Comparison of ENCODE assay signal across 10 cellular contexts in genomic region chr10:102409604-102410426, GRCh38. TPM values are rescaled to one million over a fixed set of nuclear protein-coding genes. Genes with fewer than 3 reads are reported as not detected.
DNase-seq lines count a peak whose midpoint lies in the region; ATAC-seq, FAIRE-seq and TF ChIP-seq lines count a peak whose summit lies in the region.
"Had no signal": no experiment of that assay in that cellular context is flagged by ENCODE, and none has a peak within 500 bp of the region (broad histone marks: within the 10 kb centered on the region; RNA-seq: fewer than 3 reads in every experiment).

No MANE protein-coding gene starts in this region.

- H3K27me3 Mint-ChIP-seq in mesothelial cell of epicardium (ENCODE audit: low read depth): peaks cover 86% of the 10 kb centered on the region

- intact Hi-C loops in colonic mucosa (cut with DNase I) (no loop called here), lower leg skin (cut with DNase I; ENCODE audit: low total_unique reads) (no loop called here)

- H3K4me1 Mint-ChIP-seq in mesothelial cell of epicardium: peaks cover 24% of the 10 kb centered on the region

- peak overlapping the region; percentile 61 for H3K4me3 Mint-ChIP-seq in mesothelial cell of epicardium

- POLR2A ChIA-PET in A549 (lab: Yijun Ruan, JAX): interaction anchor here (0.7 kb wide), 1 partner anchor 11 kb away, joined by 3 read pairs; no protein-coding TSS in a partner anchor

- no peaks in the 10 kb centered on the region for H3K36me3 ChIP-seq in HUES6 (ENCODE audit: control insufficient read depth, insufficient read depth, low read length)
- H3K36me3 ChIP-seq in colonic mucosa: no peaks in the 10 kb centered on the region

- CTCF ChIA-PET in A549 (lab: Yijun Ruan, JAX): interaction anchor here (1.0 to 7.3 kb wide), 6 partner anchors 11 to 180 kb away, joined by 3 to 90 read pairs (median 25); partner anchors contain the start of genes FBXL15 and NFKB2

- TF ChIP-seq POLR2A in A549 (IDR thresholded peaks at IDR 0.05; ENCODE audit: low read length): no peak
- no peak for TF ChIP-seq POLR2A in lower leg skin (IDR thresholded peaks at IDR 0.05)

- no peaks in the 10 kb centered on the region for H3K9me3 Mint-ChIP-seq in mesothelial cell of epicardium

- FAIRE-seq in A549 (lab: Jason Lieb, UNC): no peak
- FAIRE-seq: islet of Langerhans had no signal

- peaks cover 3% of the 10 kb centered on the region; the same call in 1 of the 3 replicates for H3K4me1 ChIP-seq in A549
- H3K4me1 ChIP-seq in HUES6 (ENCODE audit: control insufficient read depth, insufficient read depth, low read length): peaks cover 21% of the 10 kb centered on the region
- no peaks in the 10 kb centered on the region for H3K4me1 ChIP-seq in colonic mucosa

- DNase-seq in A549 (ENCODE audit: low read depth in 1 of 2, low spot score in 1 of 2) (no peak), colonic mucosa (no peak), mesothelial cell of epicardium (ENCODE audit: low spot score in 2 of 2, unreplicated experiment in 2 of 2) (no peak), lower leg skin (ENCODE audit: low spot score in 2 of 2) (no peak), NCI-H2029 (lab: John Stamatoyannopoulos, UW) (no peak)
- DNase-seq in effector CD4-positive, alpha-beta T cell: no peak
- DNase-seq: GDM1 had no signal

- WGBS in A549 (ENCODE audit: missing lambda C conversion rate): 73% methylated on average over 24 of the region's 24 CpGs
- WGBS in lower leg skin, 2 donors: 21 to 25% methylated on average over 19 to 24 of the region's 24 CpGs

- H3K27ac Mint-ChIP-seq in mesothelial cell of epicardium: peak overlapping the region; percentile 26

- peaks cover 83% of the 10 kb centered on the region for H3K27me3 ChIP-seq in HUES6 (ENCODE audit: control insufficient read depth, insufficient read depth, low read length)
- peaks cover 23% of the 10 kb centered on the region for H3K27me3 ChIP-seq in colonic mucosa

- H3K27ac ChIP-seq in A549 (peak overlapping the region in 1 of 2 experiments; percentile 58; a peak in 2 of 6 replicates), HUES6 (ENCODE audit: low read depth, low read length) (no peak overlapping the region), colonic mucosa (peak overlapping the region; percentile 2)

- H3K4me3 ChIP-seq in A549 (peak overlapping the region; percentile 65; the same call in 1 of the 3 replicates), HUES6 (ENCODE audit: low read depth, low read length) (peak overlapping the region; percentile 61), colonic mucosa (peak overlapping the region; percentile 15), lower leg skin (ENCODE audit: low read depth, poor library complexity, severe bottlenecking) (no peak overlapping the region)

- no peak for TF ChIP-seq EP300 in A549 (IDR thresholded peaks at IDR 0.05)

- no peaks in the 10 kb centered on the region for H3K9me3 ChIP-seq in A549
- no peaks in the 10 kb centered on the region for H3K9me3 ChIP-seq in HUES6 (ENCODE audit: control insufficient read depth, insufficient read depth, low read depth, low read length)
- no peaks in the 10 kb centered on the region for H3K9me3 ChIP-seq in colonic mucosa

- no peak for ATAC-seq in A549
- no peak for ATAC-seq in HG02973 (IDR thresholded peaks at IDR 0.05; ENCODE audit: unreplicated experiment)

- H3K4me2 ChIP-seq in A549: peak overlapping the region; percentile 93

- H3K36me3 Mint-ChIP-seq in mesothelial cell of epicardium: no peaks in the 10 kb centered on the region

- TF ChIP-seq CTCF in A549 (IDR thresholded peaks at IDR 0.05): no peak
- no peak for TF ChIP-seq CTCF in colonic mucosa (IDR thresholded peaks at IDR 0.05)
- no peak for TF ChIP-seq CTCF in mesothelial cell of epicardium (IDR thresholded peaks at IDR 0.05; ENCODE audit: unreplicated experiment)
- TF ChIP-seq CTCF in lower leg skin (IDR thresholded peaks at IDR 0.05): no peak

- TF ChIP-seq RAD21 in A549 (conservative IDR thresholded peaks at IDR 0.05 in 1 of 2, IDR thresholded peaks at IDR 0.05 in 1 of 2): no peak

- H3K9ac ChIP-seq in HUES6 (ENCODE audit: low read length) (peak overlapping the region; percentile 51), colonic mucosa (ENCODE audit: low read depth in 2 of 2, low read length in 2 of 2) (peak overlapping the region in 1 of 2 donors; percentile 35)

TF ChIP-seq in A549, 52 proteins besides CTCF, POLR2A, EP300 and RAD21:
- TF ChIP-seq HOXB13 (CRISPR knock-in tag; IDR thresholded peaks at IDR 0.05; ENCODE audit: low read depth) (no peak), PHF8 (IDR thresholded peaks at IDR 0.05; ENCODE audit: borderline replicate concordance, low read depth) (no peak), CEBPB (IDR thresholded peaks at IDR 0.05) (no peak), ZFP36 (IDR thresholded peaks at IDR 0.05; ENCODE audit: borderline replicate concordance, partially characterized antibody) (no peak), EHMT2 (IDR thresholded peaks at IDR 0.05; ENCODE audit: low read depth) (no peak), NFE2L2 (conservative IDR thresholded peaks at IDR 0.05; ENCODE audit: low read length) (no peak), JUN (IDR thresholded peaks at IDR 0.05) (no peak), SREBF2 (IDR thresholded peaks at IDR 0.05) (no peak), USF2 (IDR thresholded peaks at IDR 0.05) (no peak)
TF ChIP-seq in A549: peak in this region for 0.

RNA-seq across cellular contexts. Expression of gene PSD, which starts 8.8 kb away (rescaled TPM):
- 0.14 and 0.19 TPM in 2 replicates for polyA plus RNA-seq in A549 (2011; rRNA removed)
- polyA plus RNA-seq in A549 (2012; cell fraction: cytosol; rRNA removed): 0.28 and 0.54 TPM in 2 replicates
- polyA plus RNA-seq in A549 (2012; cell fraction: nucleus; rRNA removed): 0.45 and 0.83 TPM in 2 replicates
- polyA plus RNA-seq in A549 (2017; fragmentation: RNase III; extraction: RNeasy Plus Mini Kit Qiagen cat#74134 plus additional on column Dnase treatment): 0.42 to 0.75 TPM (median 0.70 TPM) in 3 replicates
- polyA minus RNA-seq in A549 (2011; rRNA and poly(A)+ RNA removed): 0.15 and 0.66 TPM in 2 replicates
- 10 to 100 TPM in 1 of 2 donors, 1 to 10 TPM in 1; 4.2 to 22.5 TPM for total RNA-seq in colonic mucosa
- total RNA-seq in mesothelial cell of epicardium: 12.4 to 14.3 TPM (median 13.4 TPM) in 3 replicates
- total RNA-seq in lower leg skin: 1 to 10 TPM in 3 of 4 donors, under 1 TPM in 1; 0.56 to 4.5 (median 2.1) TPM

RNA-seq across cellular contexts. Expression of gene FBXL15, which starts 10.8 kb away (rescaled TPM):
- polyA plus RNA-seq in A549 (2011; rRNA removed): 3.7 and 4.8 TPM in 2 replicates
- 15.0 and 18.4 TPM in 2 replicates for polyA plus RNA-seq in A549 (2012; cell fraction: cytosol; rRNA removed)
- 29.5 and 44.2 TPM in 2 replicates for polyA plus RNA-seq in A549 (2012; cell fraction: nucleus; rRNA removed)
- 8.7 to 10.4 TPM (median 9.4 TPM) in 3 replicates for polyA plus RNA-seq in A549 (2017; fragmentation: RNase III; extraction: RNeasy Plus Mini Kit Qiagen cat#74134 plus additional on column Dnase treatment)
- polyA minus RNA-seq in A549 (2011; rRNA and poly(A)+ RNA removed): 2.8 and 3.2 TPM in 2 replicates
- 10 to 100 TPM; 23.7 to 37.3 TPM for total RNA-seq in colonic mucosa
- total RNA-seq in mesothelial cell of epicardium: 9.4 to 11.7 TPM (median 10.1 TPM) in 3 replicates
- 10 to 100 TPM; 18.2 to 25.3 (median 19.1) TPM for total RNA-seq in lower leg skin

RNA-seq across cellular contexts. Expression of gene NFKB2, which starts 14.3 kb away (rescaled TPM):
- 20.5 and 27.6 TPM in 2 replicates for polyA plus RNA-seq in A549 (2011; rRNA removed)
- 61.3 and 70.0 TPM in 2 replicates for polyA plus RNA-seq in A549 (2012; cell fraction: cytosol; rRNA removed)
- polyA plus RNA-seq in A549 (2012; cell fraction: nucleus; rRNA removed): 218 and 281 TPM in 2 replicates
- polyA plus RNA-seq in A549 (2017; fragmentation: RNase III; extraction: RNeasy Plus Mini Kit Qiagen cat#74134 plus additional on column Dnase treatment): 35.7 to 63.6 TPM (median 36.6 TPM) in 3 replicates
- polyA minus RNA-seq in A549 (2011; rRNA and poly(A)+ RNA removed): 16.0 and 17.9 TPM in 2 replicates
- total RNA-seq in colonic mucosa: 10 to 100 TPM; 29.3 to 44.5 TPM
- 51.7 to 56.6 TPM (median 55.8 TPM) in 3 replicates for total RNA-seq in mesothelial cell of epicardium
- total RNA-seq in lower leg skin: 10 to 100 TPM; 19.4 to 36.1 (median 20.1) TPM

RNA-seq across cellular contexts. Expression of gene CUEDC2, which starts 22.6 kb away (rescaled TPM):
- polyA plus RNA-seq in A549 (2011; rRNA removed) (42.5 and 43.7 TPM in 2 replicates), A549 (2017; fragmentation: RNase III; extraction: RNeasy Plus Mini Kit Qiagen cat#74134 plus additional on column Dnase treatment) (52.1 to 69.3 TPM (median 67.4 TPM) in 3 replicates)
- polyA plus RNA-seq in A549 (2012; cell fraction: cytosol; rRNA removed): 58.5 and 59.9 TPM in 2 replicates
- 74.7 and 75.8 TPM in 2 replicates for polyA plus RNA-seq in A549 (2012; cell fraction: nucleus; rRNA removed)
- polyA minus RNA-seq in A549 (2011; rRNA and poly(A)+ RNA removed): 28.0 and 34.8 TPM in 2 replicates
- total RNA-seq in colonic mucosa (10 to 100 TPM; 30.2 to 32.1 TPM), mesothelial cell of epicardium (75.0 to 80.5 TPM (median 75.6 TPM) in 3 replicates), lower leg skin (10 to 100 TPM; 30.3 to 51.2 (median 32.7) TPM)

RNA-seq across cellular contexts. Expression of gene C10orf95, which starts 41.5 kb away (rescaled TPM):
- polyA plus RNA-seq in A549 (2011; rRNA removed): 0.09 and 0.12 TPM in 2 replicates
- polyA plus RNA-seq in A549 (2012; cell fraction: cytosol; rRNA removed): 0.20 and 0.31 TPM in 2 replicates
- 0.13 and 0.16 TPM in 2 replicates for polyA plus RNA-seq in A549 (2012; cell fraction: nucleus; rRNA removed)
- polyA plus RNA-seq in A549 (2017; fragmentation: RNase III; extraction: RNeasy Plus Mini Kit Qiagen cat#74134 plus additional on column Dnase treatment): 0.07 to 0.13 TPM (median 0.07 TPM) in 3 replicates
- 0.24 and 0.33 TPM in 2 replicates for polyA minus RNA-seq in A549 (2011; rRNA and poly(A)+ RNA removed)
- 1 to 10 TPM; 2.8 to 4.8 TPM for total RNA-seq in colonic mucosa
- total RNA-seq in mesothelial cell of epicardium: not detected in 3 replicates
- total RNA-seq in lower leg skin: 10 to 100 TPM in 3 of 4 donors, 1 to 10 TPM in 1; 7.6 to 17.3 (median 11.5) TPM
